ENCODE assay signal across 23 cellular contexts in genomic region chr6:127282184-127282583, GRCh38. TPM values are rescaled to one million over a fixed set of nuclear protein-coding genes. Genes with fewer than 3 reads are reported as not detected.
DNase-seq lines count a peak whose midpoint lies in the region; ATAC-seq, FAIRE-seq and TF ChIP-seq lines count a peak whose summit lies in the region.
"Had no signal": no experiment of that assay in that cellular context is flagged by ENCODE, and none has a peak within 500 bp of the region (broad histone marks: within the 10 kb centered on the region; RNA-seq: fewer than 3 reads in every experiment).

No MANE protein-coding gene starts in this region.

- H3K36me3 Mint-ChIP-seq in chondrocyte (ENCODE audit: low read depth) = peaks cover 34% of the 10 kb centered on the region

- peaks cover 9 to 22% of the 10 kb centered on the region in 2 experiments for H3K36me3 ChIP-seq in HepG2 (replicated peaks in 1 of 2; ENCODE audit: control insufficient read depth in 1 of 2, insufficient read depth in 2 of 2, low read length in 2 of 2)
- H3K36me3 ChIP-seq in right lobe of liver = peaks cover 0 to 48% (median 13%) of the 10 kb centered on the region in 4 donors
- peaks cover 8 to 62% of the 10 kb centered on the region in 2 donors for H3K36me3 ChIP-seq in psoas muscle (ENCODE audit: insufficient read depth in 1 of 2, low read depth in 1 of 2)
- peaks cover 59% of the 10 kb centered on the region for H3K36me3 ChIP-seq in left ventricle myocardium inferior

- no peaks in the 10 kb centered on the region for H3K9me3 Mint-ChIP-seq in chondrocyte (ENCODE audit: low read depth)
- H3K9me3 Mint-ChIP-seq: CD4-positive, alpha-beta T cell; CD8-positive, alpha-beta memory T cell had no signal

- no peak for DNase-seq in HepG2 (ENCODE audit: low spot score)
- no peak for DNase-seq in right lobe of liver
- no peak for DNase-seq in chondrocyte (ENCODE audit: low spot score)
- no peak for DNase-seq in psoas muscle
- no peak for DNase-seq in DMS114 treated with DMSO at 0.1 percent for 48 hours (lab: John Stamatoyannopoulos, UW; ENCODE audit: unreplicated experiment)
- no peak for DNase-seq in left ventricle myocardium inferior
- DNase-seq: CD4-positive, alpha-beta T cell; CD8-positive, alpha-beta memory T cell; DMS 273 treated with DMSO at 0.1 percent for 48 hours; DMS53; DMS79 treated with DMSO at 0.1 percent for 48 hours; GF-D8; GOT3; HCEC 1CT had no signal

- H3K4me1 Mint-ChIP-seq in chondrocyte (ENCODE audit: low read depth) = no peaks in the 10 kb centered on the region

- WGBS in HepG2 (ENCODE audit: low lambda C conversion rate) = 94% methylated on average over 1 of the region's 1 CpG
- 100% methylated on average over 1 of the region's 1 CpG for WGBS in right lobe of liver (ENCODE audit: insufficient coverage, low coverage, low lambda C conversion rate, missing lambda C conversion rate)
- 100% methylated on average over 1 of the region's 1 CpG for WGBS in psoas muscle, 3 donors

- no peaks in the 10 kb centered on the region for H3K27me3 Mint-ChIP-seq in chondrocyte (ENCODE audit: low read depth)
- H3K27me3 Mint-ChIP-seq: B cell; CD4-positive, alpha-beta T cell; CD8-positive, alpha-beta memory T cell had no signal

- no peaks in the 10 kb centered on the region for H3K27me3 ChIP-seq in HepG2 (ENCODE audit: control insufficient read depth in 1 of 2, insufficient read depth in 2 of 2, low read length in 2 of 2)
- no peaks in the 10 kb centered on the region for H3K27me3 ChIP-seq in right lobe of liver
- H3K27me3 ChIP-seq in psoas muscle (ENCODE audit: insufficient read depth in 3 of 3, low read length in 2 of 3) = no peaks in the 10 kb centered on the region
- H3K27me3 ChIP-seq in left ventricle myocardium inferior (ENCODE audit: low read depth) = no peaks in the 10 kb centered on the region
- H3K27me3 ChIP-seq: BLaER1 had no signal

- ATAC-seq in HepG2 = no peak
- no peak for ATAC-seq in right lobe of liver
- ATAC-seq in psoas muscle = peak; percentile 67 to 84 (median 77)
- no peak for ATAC-seq in HG03280 (IDR thresholded peaks at IDR 0.05; ENCODE audit: unreplicated experiment)

- FAIRE-seq in HepG2 (lab: Jason Lieb, UNC) = no peak
- FAIRE-seq: A204.1, GM12891, GM18507, H54 had no signal

- POLR2A ChIA-PET in HepG2 (lab: Yijun Ruan, JAX) = no interaction called here

- TF ChIP-seq EP300 in HepG2 (IDR thresholded peaks at IDR 0.05; ENCODE audit: low read depth in 2 of 2, low read length in 2 of 2) (no peak), HepG2 (CRISPR knock-in tag; IDR thresholded peaks at IDR 0.05; ENCODE audit: borderline replicate concordance) (no peak)

- no peak overlapping the region for H3K9ac ChIP-seq in HepG2 (ENCODE audit: insufficient read depth, low read depth, low read length)
- H3K9ac ChIP-seq: BLaER1 had no signal

- no peak for TF ChIP-seq CTCF in HepG2 (CRISPR knock-in tag; IDR thresholded peaks at IDR 0.05)
- no peak for TF ChIP-seq CTCF in right lobe of liver (IDR thresholded peaks at IDR 0.05)
- no peak for TF ChIP-seq CTCF in chondrocyte (IDR thresholded peaks at IDR 0.05)
- TF ChIP-seq CTCF in psoas muscle (IDR thresholded peaks at IDR 0.05) = no peak
- no peak for TF ChIP-seq CTCF in left ventricle myocardium inferior (IDR thresholded peaks at IDR 0.05; ENCODE audit: borderline replicate concordance)

- H3K9me3 ChIP-seq in HepG2 (ENCODE audit: low read length) (no peaks in the 10 kb centered on the region), right lobe of liver (no peaks in the 10 kb centered on the region), psoas muscle (no peaks in the 10 kb centered on the region), left ventricle myocardium inferior (replicated peaks) (no peaks in the 10 kb centered on the region)
- H3K9me3 ChIP-seq: BLaER1 had no signal

- H4K20me1 ChIP-seq in HepG2 (ENCODE audit: insufficient read depth, low read length) = no peaks in the 10 kb centered on the region

- CTCF ChIA-PET in HepG2 (lab: Yijun Ruan, JAX; ENCODE audit: low intra/inter-chr PET ratio, low total read pairs) = no interaction called here

- no TSS peak for BruUV-seq in HepG2 (replicated peaks; lab: Mats Ljungman, UMichigan)

- H3K4me2 ChIP-seq in HepG2 (ENCODE audit: low read depth, low read length) = no peak overlapping the region
- H3K4me2 ChIP-seq: BLaER1 had no signal

- H2AFZ ChIP-seq in HepG2 (ENCODE audit: low read length) = no peak overlapping the region

- in situ Hi-C loops in HepG2 (cut with HindIII; ENCODE audit: extremely low pct_ligation_motif_present, low pct_unique_long_range_greater_than_20kb) = no loop called here

- H3K4me3 ChIP-seq in HepG2 (replicated peaks in 1 of 3; ENCODE audit: insufficient read depth in 1 of 3, low read depth in 2 of 3, low read length in 3 of 3) = no peak overlapping the region
- H3K4me3 ChIP-seq in right lobe of liver = no peak overlapping the region
- no peak overlapping the region for H3K4me3 ChIP-seq in psoas muscle
- H3K4me3 ChIP-seq in left ventricle myocardium inferior = no peak overlapping the region
- H3K4me3 ChIP-seq: BLaER1 had no signal

- TF ChIP-seq RAD21 in HepG2 (CRISPR knock-in tag; IDR thresholded peaks at IDR 0.05) = no peak

- TF ChIP-seq POLR2A in HepG2 (IDR thresholded peaks at IDR 0.05; ENCODE audit: insufficient read depth in 1 of 2, low read depth in 2 of 2, low read length in 2 of 2) = no peak
- no peak for TF ChIP-seq POLR2A in right lobe of liver (IDR thresholded peaks at IDR 0.05)

- peaks cover 10% of the 10 kb centered on the region for H3K4me1 ChIP-seq in HepG2 (ENCODE audit: insufficient read depth, low read length)
- H3K4me1 ChIP-seq in right lobe of liver = peaks cover 0 to 27% (median 6%) of the 10 kb centered on the region in 4 donors
- H3K4me1 ChIP-seq in psoas muscle = peaks cover 34% of the 10 kb centered on the region
- H3K4me1 ChIP-seq in left ventricle myocardium inferior = peaks cover 30% of the 10 kb centered on the region
- H3K4me1 ChIP-seq: BLaER1 had no signal

- intact Hi-C loops in HepG2 (cut with micrococcal nuclease; ENCODE audit: unreplicated experiment) = no loop called here
- intact Hi-C loops in right lobe of liver (cut with DNase I) = no loop called here
- intact Hi-C loops in psoas muscle (cut with DNase I) = no loop called here
- intact Hi-C loops in left ventricle myocardium inferior (cut with micrococcal nuclease) = no loop called here

- H3K79me2 ChIP-seq in HepG2 (ENCODE audit: insufficient read depth, low read length) = no peaks in the 10 kb centered on the region

- H3K27ac Mint-ChIP-seq in chondrocyte (ENCODE audit: unreplicated experiment) = peak overlapping the region; percentile 19
- H3K27ac Mint-ChIP-seq: B cell; CD4-positive, alpha-beta T cell had no signal

- no peak overlapping the region for H3K27ac ChIP-seq in HepG2 (ENCODE audit: extremely low read length, insufficient read depth, low read length)
- H3K27ac ChIP-seq in right lobe of liver = no peak overlapping the region
- H3K27ac ChIP-seq in psoas muscle = peak overlapping the region; percentile 26
- no peak overlapping the region for H3K27ac ChIP-seq in left ventricle myocardium inferior (replicated peaks)
- H3K27ac ChIP-seq: 22Rv1, BLaER1, C4-2B had no signal

- no peak overlapping the region for H3K4me3 Mint-ChIP-seq in chondrocyte (ENCODE audit: unreplicated experiment)
- H3K4me3 Mint-ChIP-seq: B cell; CD4-positive, alpha-beta T cell; CD8-positive, alpha-beta memory T cell had no signal

TF ChIP-seq in HepG2, 621 proteins besides CTCF, POLR2A, EP300 and RAD21:
- TF ChIP-seq ZFAT (CRISPR knock-in tag; conservative IDR thresholded peaks at IDR 0.05) = no peak
- 0 out of 2 replicates have a peak, but pooled peaks have one; percentile 8 for TF ChIP-seq CREB1 (IDR thresholded peaks at IDR 0.05)
- TF ChIP-seq CREB1 (CRISPR knock-in tag; IDR thresholded peaks at IDR 0.05) = no peak
- TF ChIP-seq NCOR1 (IDR thresholded peaks at IDR 0.05; ENCODE audit: borderline replicate concordance, low read length) = no peak
- no peak for TF ChIP-seq MAF1 (CRISPR knock-in tag; IDR thresholded peaks at IDR 0.05; ENCODE audit: borderline replicate concordance)

RNA-seq across cellular contexts. Expression of gene RNF146, which starts 15.5 kb away (rescaled TPM):
- total RNA-seq in HepG2 (2016; rRNA removed; fragmentation: Illumina TruSeq; extraction: Trizol) = 18.8 and 22.2 TPM in 2 replicates
- total RNA-seq in HepG2 (2016; cell fraction: cytosol; rRNA removed; fragmentation: Illumina TruSeq; extraction: Trizol; ENCODE audit: low read depth) = 4.7 and 5.0 TPM in 2 replicates
- 19.1 and 22.6 TPM in 2 replicates for total RNA-seq in HepG2 (2016; cell fraction: insoluble cytoplasmic fraction; rRNA removed; fragmentation: Illumina TruSeq; extraction: Trizol)
- 10.8 and 12.9 TPM in 2 replicates for total RNA-seq in HepG2 (2016; cell fraction: membrane; rRNA removed; fragmentation: Illumina TruSeq; extraction: Trizol)
- total RNA-seq in HepG2 (2016; cell fraction: nucleus; rRNA removed; fragmentation: Illumina TruSeq; extraction: Trizol) = 32.3 and 33.0 TPM in 2 replicates
- 27.6 and 28.1 TPM in 2 replicates for polyA plus RNA-seq in HepG2 (2011; rRNA removed)
- 9.8 and 15.1 TPM in 2 replicates for polyA plus RNA-seq in HepG2 (2011; cell fraction: cytosol; rRNA removed)
- polyA plus RNA-seq in HepG2 (2011; cell fraction: nucleus; rRNA removed) = 43.6 and 59.3 TPM in 2 replicates
- polyA plus RNA-seq in HepG2 (2012) = 23.1 and 25.4 TPM in 2 replicates
- 1.9 and 2.4 TPM in 2 replicates for polyA plus RNA-seq in HepG2 (2016; cell fraction: cytosol; fragmentation: Illumina TruSeq; extraction: Trizol; ENCODE audit: low read depth)
- polyA plus RNA-seq in HepG2 (2016; cell fraction: insoluble cytoplasmic fraction; fragmentation: Illumina TruSeq; extraction: Trizol; ENCODE audit: low read depth) = 24.7 and 26.9 TPM in 2 replicates
- 6.4 and 7.8 TPM in 2 replicates for polyA plus RNA-seq in HepG2 (2016; cell fraction: membrane; fragmentation: Illumina TruSeq; extraction: Trizol; ENCODE audit: low read depth)
- polyA plus RNA-seq in HepG2 (2016; cell fraction: nucleus; fragmentation: Illumina TruSeq; extraction: Trizol; ENCODE audit: insufficient read depth, low read depth) = 45.3 and 49.8 TPM in 2 replicates
- polyA minus RNA-seq in HepG2 (2011; rRNA and poly(A)+ RNA removed; ENCODE audit: low replicate concordance) = 8.2 and 13.6 TPM in 2 replicates
- 13.3 and 13.5 TPM in 2 replicates for polyA minus RNA-seq in HepG2 (2011; cell fraction: cytosol; rRNA and poly(A)+ RNA removed)
- 60.1 and 87.3 TPM in 2 replicates for polyA minus RNA-seq in HepG2 (2011; cell fraction: nucleus; rRNA and poly(A)+ RNA removed)
- total RNA-seq in right lobe of liver = 10 to 100 TPM; 12.8 to 19.5 (median 14.9) TPM
- total RNA-seq in chondrocyte = 48.1 to 62.8 TPM (median 49.4 TPM) in 3 replicates
- total RNA-seq in psoas muscle = 10 to 100 TPM; 64.3 to 80.9 (median 73.7) TPM
- polyA plus RNA-seq in psoas muscle = 10 to 100 TPM; 15.9 to 81.5 (median 49.7) TPM
- total RNA-seq in left ventricle myocardium inferior = 48.7 TPM

Comparison
In these comparisons a context has a peak if more than half of its experiments do, and no peak if none do; other contexts are left out.
1. ATAC-seq: peak in psoas muscle (4 of 4); none in HepG2 (single experiment), right lobe of liver (0 of 4) and HG03280 (single experiment).